In the genomic region with DNA sequence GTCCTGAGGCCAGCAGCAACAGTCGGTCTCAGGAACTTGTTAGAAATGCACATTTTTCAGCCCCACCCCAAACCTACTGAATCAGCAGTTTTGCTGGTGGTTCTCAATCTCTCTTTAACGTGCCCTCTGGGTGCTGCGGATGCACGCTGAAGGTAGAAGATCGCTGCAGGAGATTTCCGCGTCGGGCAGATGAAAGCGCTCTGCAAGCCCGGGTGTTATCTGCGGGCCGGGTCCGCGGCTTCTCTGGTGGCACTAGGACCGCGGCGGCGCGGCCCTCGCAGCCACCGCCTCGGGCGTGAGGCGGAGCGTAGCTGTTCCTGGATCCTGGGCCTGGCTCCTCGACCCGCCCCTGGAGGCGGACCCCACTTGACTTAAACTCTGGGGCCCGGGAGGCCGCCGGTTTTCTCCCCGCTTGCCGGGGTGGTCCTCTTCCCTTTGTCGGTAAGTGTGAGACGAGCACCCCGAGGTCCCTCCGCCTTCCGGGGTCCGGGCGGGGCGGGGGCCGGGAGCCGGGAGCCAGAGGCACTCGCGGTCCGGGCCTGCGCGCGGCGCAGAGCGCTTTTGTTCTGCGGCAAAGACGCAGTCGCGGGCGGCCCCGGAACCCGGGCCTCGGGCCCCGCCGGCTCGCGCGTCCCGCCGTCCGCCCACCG, we compare ENCODE assay signal across 8 cellular contexts. TPM values are rescaled to one million over a fixed set of nuclear protein-coding genes. Genes with fewer than 3 reads are reported as not detected.
DNase-seq lines count a peak whose midpoint lies in the region; ATAC-seq and TF ChIP-seq lines count a peak whose summit lies in the region.

Gene RESF1, plus strand, starts transcription at position 365 of the 650 bp plus-strand sequence. CDS start 21,541 bp downstream, outside the sequence.

- CTCF ChIA-PET in activated B cell treated with CpG ODN at 0.5 μM for 24 hours (lab: Charles Lee), result interaction anchor here (0.8 to 1.8 kb wide), 5 partner anchors 63 to 306 kb away, joined by 3 to 4 read pairs (median 3); no protein-coding TSS in a partner anchor

- peak; percentile 88 for ATAC-seq in HG03175 (IDR thresholded peaks at IDR 0.05; ENCODE audit: unreplicated experiment)
- peak; percentile 87 for ATAC-seq in activated B cell treated with CpG ODN at 0.5 μM for 24 hours (ENCODE audit: low read depth)

- TF ChIP-seq CTCF in activated B cell treated with CpG ODN at 0.5 μM for 24 hours (IDR thresholded peaks at IDR 0.05), result no peak
- TF ChIP-seq CTCF in cardiac fibroblast (IDR thresholded peaks at IDR 0.05; ENCODE audit: low read depth, low read length), result no peak

- in situ Hi-C loops in GM18951 (cut with MboI; ENCODE audit: low sequenced_read_pairs, unreplicated experiment), result no loop called here

- POLR2A ChIA-PET in activated B cell treated with CpG ODN at 0.5 μM for 24 hours (lab: Charles Lee), result interaction anchor here (0.6 to 4.2 kb wide), 59 partner anchors 8 to 306 kb away, joined by 3 to 92 read pairs (median 6); partner anchors contain the start of genes AMN1 and ETFBKMT

- peak within 1 kb of the TSS; percentile 59 to 77 for H3K4me3 ChIP-seq in cardiac fibroblast (replicated peaks in 1 of 2; ENCODE audit: low read depth in 2 of 2, low read length in 2 of 2)

- DNase-seq in AG08396 (ENCODE audit: low spot score), result peak; percentile 92
- peak; percentile 73 for DNase-seq in NCI-H2227 treated with DMSO at 0.1 percent for 48 hours (lab: John Stamatoyannopoulos, UW)
- peak; percentile 82 for DNase-seq in activated B cell treated with CpG ODN at 0.5 μM for 24 hours
- peak; percentile 86 for DNase-seq in cardiac fibroblast (ENCODE audit: low read depth in 2 of 2)
- DNase-seq in immature natural killer cell, result peak; percentile 86 to 89 (median 89)
- DNase-seq in smooth muscle cell of the brain vasculature (ENCODE audit: low read depth, low spot score), result peak; percentile 57

- H3K27ac Mint-ChIP-seq in activated B cell treated with CpG ODN at 0.5 μM for 24 hours (peak within 1 kb of the TSS; percentile 99), immature natural killer cell (peak within 1 kb of the TSS; percentile 91 to 97 (median 96))

- peak; percentile 86 for TF ChIP-seq POLR2A in GM18951 (IDR thresholded peaks at IDR 0.05; ENCODE audit: extremely low read depth, insufficient read depth, insufficient read length)

- no peaks in the 10 kb centered on the region for H3K27me3 Mint-ChIP-seq in activated B cell treated with CpG ODN at 0.5 μM for 24 hours
- peaks cover 7 to 12% (median 10%) of the 10 kb centered on the region in 3 donors for H3K27me3 Mint-ChIP-seq in immature natural killer cell (ENCODE audit: low read depth in 3 of 3)

- intact Hi-C loops in activated B cell treated with CpG ODN at 0.5 μM for 24 hours (cut with micrococcal nuclease), result loop anchor here (1.0 to 2.0 kb wide), 14 partner anchors 63 to 556 kb away; partner anchors contain the start of gene ETFBKMT

- H3K9me3 Mint-ChIP-seq in activated B cell treated with CpG ODN at 0.5 μM for 24 hours (peaks cover 4% of the 10 kb centered on the region), immature natural killer cell (no peaks in the 10 kb centered on the region)

- H3K36me3 Mint-ChIP-seq in activated B cell treated with CpG ODN at 0.5 μM for 24 hours (ENCODE audit: low read depth), result peaks cover 54% of the 10 kb centered on the region
- H3K36me3 Mint-ChIP-seq in immature natural killer cell, result peaks cover 18 to 40% (median 29%) of the 10 kb centered on the region in 3 donors

- H3K4me3 Mint-ChIP-seq in activated B cell treated with CpG ODN at 0.5 μM for 24 hours, result peak within 1 kb of the TSS; percentile 99
- peak within 1 kb of the TSS; percentile 93 to 99 (median 97) for H3K4me3 Mint-ChIP-seq in immature natural killer cell

- H3K4me1 Mint-ChIP-seq in activated B cell treated with CpG ODN at 0.5 μM for 24 hours (peaks cover 76% of the 10 kb centered on the region), immature natural killer cell (peaks cover 77 to 89% of the 10 kb centered on the region in 2 donors)

RNA-seq across cellular contexts. Expression of gene RESF1, which starts in this region (rescaled TPM):
- total RNA-seq in activated B cell treated with CpG ODN at 0.5 μM for 24 hours, result 286 and 299 TPM in 2 replicates
- 100 to 1,000 TPM in 1 of 3 donors, 10 to 100 TPM in 2; 42.0 to 225 (median 59.6) TPM for polyA plus RNA-seq in immature natural killer cell

Comparison
In these comparisons a context has a peak if more than half of its experiments do, and no peak if none do; other contexts are left out.
1. Peak in every context shown above with its lines: DNase-seq, ATAC-seq and H3K4me3 ChIP-seq.